ENCODE assay signal across 15 cellular contexts in the genomic region with DNA sequence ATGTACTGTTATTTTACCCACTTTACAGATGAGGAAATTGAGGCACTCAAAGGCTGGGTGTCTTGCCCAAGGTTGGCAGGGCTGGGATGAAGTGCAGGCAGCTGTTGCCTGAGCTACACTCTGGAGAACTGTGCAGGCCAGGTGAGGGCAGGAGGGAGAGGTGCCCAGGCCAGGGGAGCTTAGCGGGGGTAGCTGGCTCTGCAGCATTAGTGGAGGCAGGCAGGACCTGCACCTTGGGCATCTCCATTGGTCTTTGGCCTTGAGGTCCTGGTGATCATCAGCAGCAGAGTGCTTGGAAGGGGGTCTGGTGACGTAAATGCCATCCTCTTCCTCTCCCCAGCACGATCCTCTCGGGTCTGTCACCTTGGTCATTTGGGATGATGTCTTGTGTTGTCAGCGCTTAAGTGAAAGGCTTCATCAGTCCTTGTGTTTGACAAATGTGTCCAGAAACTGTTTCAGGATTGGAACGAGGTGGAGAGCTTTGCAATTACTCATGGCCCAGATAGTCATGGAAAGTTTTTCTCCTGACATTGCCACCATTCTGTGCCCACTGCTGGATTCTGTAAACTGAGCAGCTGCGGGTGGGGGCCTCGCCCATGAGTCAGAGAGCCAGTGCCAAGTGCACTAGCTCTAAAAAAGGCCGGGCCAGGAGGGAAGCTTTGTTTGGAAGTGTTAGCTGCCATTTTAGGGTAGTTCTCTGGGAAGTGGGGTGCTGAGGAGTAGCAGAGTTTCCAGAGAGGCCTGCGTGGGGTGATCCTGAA. TPM values are rescaled to one million over a fixed set of nuclear protein-coding genes. Genes with fewer than 3 reads are reported as not detected.
DNase-seq lines count a peak whose midpoint lies in the region; ATAC-seq and TF ChIP-seq lines count a peak whose summit lies in the region.
"Had no signal": no experiment of that assay in that cellular context is flagged by ENCODE, and none has a peak within 500 bp of the region (broad histone marks: within the 10 kb centered on the region; RNA-seq: fewer than 3 reads in every experiment).

No MANE protein-coding gene starts in this region.

- no peak for TF ChIP-seq POLR2A in sigmoid colon (IDR thresholded peaks at IDR 0.05)

- peaks cover 4% of the 10 kb centered on the region for H3K4me1 ChIP-seq in endodermal cell (ENCODE audit: control insufficient read depth, insufficient read depth, low read length)
- peaks cover 0 to 71% (median 67%) of the 10 kb centered on the region in 4 donors for H3K4me1 ChIP-seq in sigmoid colon
- H3K4me1 ChIP-seq: body of pancreas had no signal

- WGBS in endodermal cell (ENCODE audit: insufficient coverage in 1 of 2, insufficient read length in 1 of 2), 2 experiments: 93 to 97% methylated on average over 7 to 10 of the region's 10 CpGs
- 87 to 90% methylated on average over 10 of the region's 10 CpGs for WGBS in sigmoid colon, 2 donors

- H3K4me1 Mint-ChIP-seq in endodermal cell: peaks cover 9% of the 10 kb centered on the region
- peaks cover 57% of the 10 kb centered on the region for H3K4me1 Mint-ChIP-seq in nephron progenitor cell
- H3K4me1 Mint-ChIP-seq: natural killer cell had no signal

- H3K4me3 ChIP-seq in endodermal cell (ENCODE audit: low read length): no peak overlapping the region
- no peak overlapping the region for H3K4me3 ChIP-seq in sigmoid colon
- H3K4me3 ChIP-seq: body of pancreas, testis had no signal

- H3K27ac Mint-ChIP-seq in endodermal cell (no peak overlapping the region), nephron progenitor cell (no peak overlapping the region)
- H3K27ac Mint-ChIP-seq: natural killer cell had no signal

- TF ChIP-seq CTCF in endodermal cell (conservative IDR thresholded peaks at IDR 0.05) (no peak), sigmoid colon (IDR thresholded peaks at IDR 0.05) (no peak), nephron progenitor cell (IDR thresholded peaks at IDR 0.05) (no peak)

- intact Hi-C loops in left ventricle myocardium superior (cut with micrococcal nuclease): no loop called here
- intact Hi-C loops in left cardiac atrium (cut with DNase I): no loop called here
- intact Hi-C loops in sigmoid colon (cut with DNase I): no loop called here

- no peak for TF ChIP-seq EP300 in sigmoid colon (IDR thresholded peaks at IDR 0.05)

- H3K9me3 Mint-ChIP-seq in endodermal cell (no peaks in the 10 kb centered on the region), nephron progenitor cell (no peaks in the 10 kb centered on the region)
- H3K9me3 Mint-ChIP-seq: activated T-cell treated with anti-CD3 and anti-CD28 coated beads, Interleukin-2, amount 50 U/mL, for 4 hours; natural killer cell had no signal

- H3K27me3 Mint-ChIP-seq in endodermal cell (ENCODE audit: insufficient read depth) (no peaks in the 10 kb centered on the region), nephron progenitor cell (ENCODE audit: low read depth, poor library complexity) (peaks cover 5% of the 10 kb centered on the region)

- H3K4me3 Mint-ChIP-seq in endodermal cell (no peak overlapping the region), nephron progenitor cell (no peak overlapping the region)
- H3K4me3 Mint-ChIP-seq: activated T-cell treated with anti-CD3 and anti-CD28 coated beads, Interleukin-2, amount 50 U/mL, for 4 hours; natural killer cell had no signal

- H3K27me3 ChIP-seq in endodermal cell (ENCODE audit: control insufficient read depth, insufficient read depth, low read length, poor library complexity, severe bottlenecking): no peaks in the 10 kb centered on the region
- H3K27me3 ChIP-seq in sigmoid colon: no peaks in the 10 kb centered on the region
- H3K27me3 ChIP-seq: body of pancreas, testis had no signal

- ATAC-seq in left ventricle myocardium superior (no peak), left cardiac atrium (no peak), HG03139 (IDR thresholded peaks at IDR 0.05; ENCODE audit: unreplicated experiment) (no peak)
- ATAC-seq: activated T-cell treated with anti-CD3 and anti-CD28 coated beads, Interleukin-2, amount 50 U/mL, for 4 hours; natural killer cell had no signal

- DNase-seq in left ventricle myocardium superior: peak; percentile 8
- no peak for DNase-seq in left cardiac atrium
- peak; percentile 24 for DNase-seq in endodermal cell
- peak; percentile 89 for DNase-seq in sigmoid colon
- DNase-seq in nephron progenitor cell: no peak
- DNase-seq in retina: no peak
- DNase-seq in activated CD4-positive, alpha-beta T cell treated with anti-CD3 and anti-CD28 coated beads for 1 hour: no peak
- DNase-seq: activated T-cell treated with anti-CD3 and anti-CD28 coated beads, Interleukin-2, amount 50 U/mL, for 4 hours; kidney glomerular epithelial cell; natural killer cell; NCI-H1105; NCI-H2227 treated with DMSO at 0.1 percent for 48 hours; testis had no signal

- no peaks in the 10 kb centered on the region for H3K36me3 ChIP-seq in endodermal cell (ENCODE audit: control insufficient read depth, insufficient read depth, low read length)
- peaks cover 0 to 23% (median 9%) of the 10 kb centered on the region in 4 donors for H3K36me3 ChIP-seq in sigmoid colon

- H3K9me3 ChIP-seq in endodermal cell (ENCODE audit: control insufficient read depth, low read length) (no peaks in the 10 kb centered on the region), sigmoid colon (no peaks in the 10 kb centered on the region)
- H3K9me3 ChIP-seq: body of pancreas, testis had no signal

- H3K36me3 Mint-ChIP-seq in endodermal cell (ENCODE audit: low read depth) (no peaks in the 10 kb centered on the region), nephron progenitor cell (ENCODE audit: low read depth) (no peaks in the 10 kb centered on the region)
- H3K36me3 Mint-ChIP-seq: natural killer cell had no signal

- no peak overlapping the region for H3K9ac ChIP-seq in endodermal cell (ENCODE audit: extremely low read depth, low read length, poor library complexity, severe bottlenecking)

- H3K27ac ChIP-seq in endodermal cell (ENCODE audit: low read depth, low read length): no peak overlapping the region
- peak overlapping the region; percentile 82 to 93 (median 89) for H3K27ac ChIP-seq in sigmoid colon
- H3K27ac ChIP-seq: testis had no signal

RNA-seq across cellular contexts. Expression of a gene that starts 47.6 kb away (rescaled TPM):
- total RNA-seq in left ventricle myocardium superior (8.3 TPM), left cardiac atrium (10 to 100 TPM; 11.0 to 17.3 TPM), endodermal cell (10 to 100 TPM; 10.1 to 15.8 TPM), sigmoid colon (10 to 100 TPM; 55.4 to 76.4 (median 67.4) TPM)
- 9.4 TPM for polyA plus RNA-seq in endodermal cell (2013, experiment 1 of 2)
- 7.9 TPM for polyA plus RNA-seq in endodermal cell (2013, experiment 2 of 2)
- polyA plus RNA-seq in sigmoid colon: 100 to 1,000 TPM in 1 of 3 donors, 10 to 100 TPM in 2; 43.0 to 100 (median 70.9) TPM

Comparison
In these comparisons a context has a peak if more than half of its experiments do, and no peak if none do; other contexts are left out.
1. DNase-seq: peak in left ventricle myocardium superior (single experiment), endodermal cell (single experiment) and sigmoid colon (single experiment); none in left cardiac atrium (single experiment), nephron progenitor cell (single experiment), retina (single experiment) and activated CD4-positive, alpha-beta T cell treated with anti-CD3 and anti-CD28 coated beads for 1 hour (single experiment).